In genomic region chr12:51884676-51885229, GRCh38 we compare ENCODE assay signal across 1 cellular context.
TF ChIP-seq lines count a peak whose summit lies in the region.

No MANE protein-coding gene starts in this region.

TF ChIP-seq in GM23338, 12 proteins besides CTCF, POLR2A, EP300 and RAD21:
- TF ChIP-seq REST (IDR thresholded peaks at IDR 0.05; ENCODE audit: unreplicated experiment) (no peak), ZNF331 (CRISPR knock-in tag; IDR thresholded peaks at IDR 0.05; ENCODE audit: low read depth) (no peak), NANOG (IDR thresholded peaks at IDR 0.05; ENCODE audit: borderline replicate concordance) (no peak), EZH2 (IDR thresholded peaks at IDR 0.05; ENCODE audit: low read depth, unreplicated experiment) (no peak), ETS1 (IDR thresholded peaks at IDR 0.05) (no peak), ZNF114 (CRISPR knock-in tag; IDR thresholded peaks at IDR 0.05) (no peak), EZH2phosphoT487 (IDR thresholded peaks at IDR 0.05; ENCODE audit: unreplicated experiment) (no peak), ZNF462 (CRISPR knock-in tag; IDR thresholded peaks at IDR 0.05) (no peak), POLR2AphosphoS5 (IDR thresholded peaks at IDR 0.05; ENCODE audit: low read depth) (no peak), STAT1 (IDR thresholded peaks at IDR 0.05; ENCODE audit: unreplicated experiment) (no peak), CREB1 (CRISPR knock-in tag; IDR thresholded peaks at IDR 0.05; ENCODE audit: low read depth) (no peak), JUNB (IDR thresholded peaks at IDR 0.05; ENCODE audit: unreplicated experiment) (no peak)
